Comparison of ENCODE assay signal across 15 cellular contexts in genomic region chr11:117510646-117511045, GRCh38.
"Had no signal": no experiment of that assay in that cellular context is flagged by ENCODE, and none has a peak within 500 bp of the region (broad histone marks: within the 10 kb centered on the region; RNA-seq: fewer than 3 reads in every experiment).

No MANE protein-coding gene starts in this region.

- H3K36me3 Mint-ChIP-seq: activated CD4-positive, alpha-beta memory T cell treated with anti-CD3 and anti-CD28 coated beads for 36 hours; natural killer cell; T-cell had no signal

- DNase-seq: activated CD4-positive, alpha-beta memory T cell treated with anti-CD3 and anti-CD28 coated beads for 36 hours; activated CD4-positive, alpha-beta T cell treated with anti-CD3 and anti-CD28 coated beads for 1 hour; activated naive CD4-positive, alpha-beta T cell; body of pancreas; left cardiac atrium; natural killer cell; right cardiac atrium; stimulated activated naive CD8-positive, alpha-beta T cell treated with anti-CD3 and anti-CD28 coated beads, Interleukin-15, Interleukin-2, amounts not matched to agents 100 U/mL and 50 U/mL, for 24 hours; T-cell; tibial artery had no signal

- FAIRE-seq: islet of Langerhans had no signal

- H3K27me3 ChIP-seq: body of pancreas, dorsolateral prefrontal cortex had no signal

- H3K9me3 Mint-ChIP-seq: activated CD4-positive, alpha-beta memory T cell treated with anti-CD3 and anti-CD28 coated beads for 36 hours; activated T-helper 17 cell treated with anti-CD3 and anti-CD28 coated beads, Interleukin-2, amount 50 U/mL, for 72 hours; natural killer cell; T-cell had no signal

- H3K4me1 ChIP-seq: body of pancreas, prostate gland, tibial artery had no signal

- H3K4me3 Mint-ChIP-seq: activated CD4-positive, alpha-beta memory T cell treated with anti-CD3 and anti-CD28 coated beads for 36 hours; activated T-helper 17 cell treated with anti-CD3 and anti-CD28 coated beads, Interleukin-2, amount 50 U/mL, for 72 hours; natural killer cell; T-cell had no signal

- H3K4me1 Mint-ChIP-seq: activated T-helper 17 cell treated with anti-CD3 and anti-CD28 coated beads, Interleukin-2, amount 50 U/mL, for 72 hours; natural killer cell; T-cell had no signal

- H3K36me3 ChIP-seq: prostate gland, tibial artery had no signal

- H3K4me3 ChIP-seq: body of pancreas, dorsolateral prefrontal cortex, prostate gland, skin epidermis, tibial artery had no signal

- H3K27ac Mint-ChIP-seq: activated CD4-positive, alpha-beta memory T cell treated with anti-CD3 and anti-CD28 coated beads for 36 hours; activated T-helper 17 cell treated with anti-CD3 and anti-CD28 coated beads, Interleukin-2, amount 50 U/mL, for 72 hours; natural killer cell; T-cell had no signal

- H3K27ac ChIP-seq: body of pancreas, prostate gland, skin epidermis, tibial artery had no signal

- H3K9me3 ChIP-seq: body of pancreas, prostate gland, tibial artery had no signal

- ATAC-seq: activated T-helper 17 cell treated with anti-CD3 and anti-CD28 coated beads, Interleukin-2, amount 50 U/mL, for 72 hours; body of pancreas; left cardiac atrium; natural killer cell; right cardiac atrium; stimulated activated naive CD8-positive, alpha-beta T cell treated with anti-CD3 and anti-CD28 coated beads, Interleukin-15, Interleukin-2, amounts not matched to agents 100 U/mL and 50 U/mL, for 24 hours; T-cell had no signal
